ENCODE assay signal across 18 cellular contexts in the genomic region with DNA sequence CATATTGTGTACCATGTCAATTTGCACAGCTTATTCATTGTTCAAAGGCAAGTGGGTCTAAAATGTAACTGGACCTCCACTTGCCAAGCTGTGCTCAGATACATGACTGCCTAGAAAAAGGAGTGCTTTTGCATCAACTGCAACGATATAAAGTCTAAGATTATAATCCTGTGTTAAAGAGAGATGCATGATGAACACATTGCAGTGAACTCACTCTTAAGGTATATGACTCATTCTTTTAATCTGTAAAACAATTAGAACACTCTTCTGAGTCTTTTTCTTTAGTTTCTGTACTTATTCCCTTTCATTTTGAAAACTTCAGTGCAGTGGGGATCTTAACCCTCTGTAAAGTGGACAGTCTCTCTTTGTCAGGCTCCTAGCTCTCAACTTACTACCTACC.
DNase-seq lines count a peak whose midpoint lies in the region; ATAC-seq, FAIRE-seq and TF ChIP-seq lines count a peak whose summit lies in the region.
"Had no signal": no experiment of that assay in that cellular context is flagged by ENCODE, and none has a peak within 500 bp of the region (broad histone marks: within the 10 kb centered on the region; RNA-seq: fewer than 3 reads in every experiment).

No MANE protein-coding gene starts in this region.

- dilution Hi-C loops in keratinocyte (cut with MboI; ENCODE audit: extremely low pct_ligation_motif_present, low sequenced_read_pairs), result no loop called here

- DNase-seq in DMS53 (lab: John Stamatoyannopoulos, UW), result peak; percentile 1
- DNase-seq in DMS53 treated with DMSO at 0.1 percent for 48 hours (lab: John Stamatoyannopoulos, UW; ENCODE audit: unreplicated experiment), result no peak
- DNase-seq in H54 (ENCODE audit: insufficient read length, low spot score), result no peak
- peak; percentile 14 for DNase-seq in RPMI7951 (ENCODE audit: low read depth)
- DNase-seq in keratinocyte (ENCODE audit: low read depth, low spot score), result no peak
- no peak for DNase-seq in NCI-H82 treated with DMSO at 0.1 percent for 48 hours (lab: John Stamatoyannopoulos, UW; ENCODE audit: unreplicated experiment)
- no peak for DNase-seq in OCI-M1 (lab: John Stamatoyannopoulos, UW)
- DNase-seq: CD4-positive, CD25-positive, alpha-beta regulatory T cell; DMS79 treated with DMSO at 0.1 percent for 48 hours; NCI-H187; NCI-H2171; NCI-H446; NCI-H748 treated with DMSO at 0.1 percent for 48 hours; SHP77 had no signal

- peak overlapping the region in 2 of 3 experiments; percentile 10 to 27 for H3K4me3 ChIP-seq in keratinocyte (ENCODE audit: control insufficient read depth in 2 of 3, extremely low read depth in 1 of 3, insufficient read depth in 2 of 3, low read depth in 1 of 3, low read length in 3 of 3)

- peaks cover 17% of the 10 kb centered on the region for H3K4me1 ChIP-seq in keratinocyte (ENCODE audit: control insufficient read depth, extremely low read depth, insufficient read depth, low read length)

- no peaks in the 10 kb centered on the region for H3K9me1 ChIP-seq in keratinocyte (ENCODE audit: control insufficient read depth, extremely low read depth, insufficient read depth, low read length)

- TF ChIP-seq CTCF in keratinocyte (optimal IDR thresholded peaks at IDR 0.05 in 1 of 3, IDR thresholded peaks at IDR 0.05 in 1 of 3, conservative IDR thresholded peaks at IDR 0.05 in 1 of 3; ENCODE audit: extremely low read depth in 1 of 3, insufficient read depth in 2 of 3, low read length in 3 of 3), result no peak

- no peaks in the 10 kb centered on the region for H3K36me3 ChIP-seq in keratinocyte (ENCODE audit: control insufficient read depth in 2 of 2, extremely low read depth in 1 of 2, insufficient read depth in 2 of 2, low read length in 2 of 2)

- no peak for ATAC-seq in GM18502 (IDR thresholded peaks at IDR 0.05; ENCODE audit: poor library complexity, unreplicated experiment)
- ATAC-seq: Panc1 had no signal

- peak overlapping the region; percentile 10 for H2AFZ ChIP-seq in keratinocyte (ENCODE audit: control insufficient read depth, low read length)

- H3K79me2 ChIP-seq in keratinocyte (ENCODE audit: control insufficient read depth, insufficient read depth, low read length), result no peaks in the 10 kb centered on the region

- H3K9me3 ChIP-seq in keratinocyte (ENCODE audit: control insufficient read depth, low read depth, low read length), result no peaks in the 10 kb centered on the region

- FAIRE-seq in H54 (lab: Jason Lieb, UNC) (peak; percentile 36), keratinocyte (lab: Jason Lieb, UNC) (peak; percentile 5)
- FAIRE-seq: GM18507 had no signal

- peak overlapping the region; percentile 14 for H3K27ac ChIP-seq in keratinocyte (ENCODE audit: control insufficient read depth, insufficient read depth, low read length)
- H3K27ac ChIP-seq: 22Rv1 had no signal

- no peaks in the 10 kb centered on the region for H4K20me1 ChIP-seq in keratinocyte (ENCODE audit: control insufficient read depth, extremely low read depth, insufficient read depth, low read length)

- peak overlapping the region; percentile 9 for H3K9ac ChIP-seq in keratinocyte (ENCODE audit: control insufficient read depth, extremely low read depth, insufficient read depth, low read length)

- no peaks in the 10 kb centered on the region for H3K27me3 ChIP-seq in keratinocyte (ENCODE audit: control insufficient read depth, extremely low read depth, insufficient read depth, low read length)

- peak overlapping the region; percentile 64 for H3K4me2 ChIP-seq in keratinocyte (ENCODE audit: control insufficient read depth, extremely low read depth, insufficient read depth, low read depth, low read length)

- no peak for TF ChIP-seq POLR2A in H54 (IDR thresholded peaks at IDR 0.05; ENCODE audit: low read depth, low read length)

Comparison
In these comparisons a context has a peak if more than half of its experiments do, and no peak if none do; other contexts are left out.
1. DNase-seq: peak in DMS53 (single experiment) and RPMI7951 (single experiment); none in DMS53 treated with DMSO at 0.1 percent for 48 hours (single experiment), H54 (single experiment), keratinocyte (single experiment), NCI-H82 treated with DMSO at 0.1 percent for 48 hours (single experiment) and OCI-M1 (single experiment).